ENCODE assay signal across 8 cellular contexts in genomic region chr21:32403201-32403701, GRCh38. TPM values are rescaled to one million over a fixed set of nuclear protein-coding genes. Genes with fewer than 3 reads are reported as not detected.
DNase-seq lines count a peak whose midpoint lies in the region; ATAC-seq and TF ChIP-seq lines count a peak whose summit lies in the region.

No MANE protein-coding gene starts in this region.

- intact Hi-C loops in IMR-90 (cut with micrococcal nuclease) (loop anchor here (1.0 kb wide), 4 partner anchors 159 to 198 kb away; no protein-coding TSS in a partner anchor), Panc1 (cut with micrococcal nuclease; ENCODE audit: unreplicated experiment) (no loop called here), ovary (cut with DNase I) (loop anchor here (2.0 to 10.0 kb wide), 6 partner anchors 92 to 200 kb away; no protein-coding TSS in a partner anchor), posterior vena cava (cut with DNase I) (no loop called here)
- intact Hi-C loops in activated T-helper 2 cell treated with anti-CD3 and anti-CD28 coated beads, Interferon-gamma antibody, Interleukin-2, Interleukin-4, amounts not matched to agents 10 μg/mL and 5 μg/mL and 100 μg/mL, durations not matched to agents 14 hours and 24 hours and 36 hours (cut with micrococcal nuclease) = loop anchor here (1.0 kb wide), 2 partner anchors 166 to 198 kb away; no protein-coding TSS in a partner anchor

- POLR2A ChIA-PET in IMR-90 (lab: Charles Lee; ENCODE audit: unreplicated experiment) = no interaction called here
- POLR2A ChIA-PET in Panc1 (lab: Charles Lee) = no interaction called here

- no TSS peak for BruUV-seq in IMR-90 (replicated peaks; lab: Mats Ljungman, UMichigan)
- BruUV-seq in Panc1 (replicated peaks; lab: Mats Ljungman, UMichigan) = no TSS peak

- H3K23ac ChIP-seq in IMR-90 (ENCODE audit: low read depth, low read length) = no peak overlapping the region

- TF ChIP-seq POLR2A in IMR-90 (IDR thresholded peaks at IDR 0.05; ENCODE audit: low read depth, low read length) (no peak), ovary (IDR thresholded peaks at IDR 0.05) (no peak)

- H3K9me1 ChIP-seq in IMR-90 (ENCODE audit: insufficient read depth, low read length) = no peaks in the 10 kb centered on the region

- no peak overlapping the region for H2BK5ac ChIP-seq in IMR-90 (ENCODE audit: low read depth, low read length, poor library complexity, severe bottlenecking)

- peaks cover 19% of the 10 kb centered on the region for H3K27me3 Mint-ChIP-seq in activated T-helper 2 cell treated with anti-CD3 and anti-CD28 coated beads, Interferon-gamma antibody, Interleukin-2, Interleukin-4, amounts not matched to agents 10 μg/mL and 5 μg/mL and 100 μg/mL, durations not matched to agents 14 hours and 24 hours and 36 hours (ENCODE audit: low read depth)

- peak; percentile 85 for TF ChIP-seq RAD21 in IMR-90 (IDR thresholded peaks at IDR 0.05; ENCODE audit: low read length)

- H3K4ac ChIP-seq in IMR-90 (ENCODE audit: low read depth, low read length) = no peak overlapping the region

- no peaks in the 10 kb centered on the region for H3K79me1 ChIP-seq in IMR-90 (ENCODE audit: low read depth in 1 of 2, low read length in 2 of 2)

- H3K4me1 ChIP-seq in IMR-90 (ENCODE audit: control insufficient read depth, insufficient read depth, low read length) (no peaks in the 10 kb centered on the region), Panc1 (ENCODE audit: control insufficient read depth, insufficient read depth, low read length) (no peaks in the 10 kb centered on the region), ovary (ENCODE audit: insufficient read depth) (no peaks in the 10 kb centered on the region)

- H2AK5ac ChIP-seq in IMR-90 (ENCODE audit: low read depth, low read length) = no peak overlapping the region

- H2AFZ ChIP-seq in IMR-90 (replicated peaks; ENCODE audit: low read length, poor library complexity) = peak overlapping the region; percentile 77

- no peak for TF ChIP-seq EP300 in ovary (IDR thresholded peaks at IDR 0.05)

- CTCF ChIA-PET in IMR-90 (lab: Yijun Ruan, JAX) (interaction anchor here (0.7 to 1.3 kb wide), 7 partner anchors 10 to 198 kb away, joined by 3 to 12 read pairs (median 4); partner anchors contain the start of gene URB1), Panc1 (lab: Charles Lee) (interaction anchor here (0.7 to 1.8 kb wide), 3 partner anchors 44 to 197 kb away, joined by 4 to 13 read pairs (median 8); no protein-coding TSS in a partner anchor)

- H3K4me3 ChIP-seq in IMR-90 (ENCODE audit: insufficient read depth, low read depth, low read length) = no peak overlapping the region
- H3K4me3 ChIP-seq in Panc1 (ENCODE audit: low read depth in 2 of 2, low read length in 2 of 2) = no peak overlapping the region
- no peak overlapping the region for H3K4me3 ChIP-seq in fibroblast of villous mesenchyme (ENCODE audit: low read depth, low read length)
- H3K4me3 ChIP-seq in ovary = no peak overlapping the region

- H4K5ac ChIP-seq in IMR-90 (ENCODE audit: low read depth, low read length) = no peak overlapping the region

- H2BK120ac ChIP-seq in IMR-90 (ENCODE audit: low read depth, low read length) = no peak overlapping the region

- peaks cover 5% of the 10 kb centered on the region for H3K4me1 Mint-ChIP-seq in activated T-helper 2 cell treated with anti-CD3 and anti-CD28 coated beads, Interferon-gamma antibody, Interleukin-2, Interleukin-4, amounts not matched to agents 10 μg/mL and 5 μg/mL and 100 μg/mL, durations not matched to agents 14 hours and 24 hours and 36 hours (ENCODE audit: low read depth)

- H4K8ac ChIP-seq in IMR-90 (ENCODE audit: low read depth in 2 of 2, low read length in 2 of 2) = no peak overlapping the region

- no peak overlapping the region for H2AK9ac ChIP-seq in IMR-90 (replicated peaks; ENCODE audit: low read depth, low read length, poor library complexity)

- no CpG with 5 or more reads among the region's 5 CpGs for WGBS in IMR-90 (ENCODE audit: extremely low coverage in 2 of 2, insufficient read length in 1 of 2), 2 experiments
- WGBS in ovary, 3 donors = 4 to 5% (median 5%) methylated on average over 5 of the region's 5 CpGs

- TF ChIP-seq CTCF in IMR-90 (conservative IDR thresholded peaks at IDR 0.05; ENCODE audit: low read depth, low read length) (peak; percentile 87), Panc1 (IDR thresholded peaks at IDR 0.05) (peak; percentile 76), fibroblast of villous mesenchyme (IDR thresholded peaks at IDR 0.05; ENCODE audit: insufficient read depth, low read depth, low read length) (peak; percentile 70), ovary (IDR thresholded peaks at IDR 0.05) (peak; percentile 58 to 79 (median 76))

- no peaks in the 10 kb centered on the region for H3K36me3 Mint-ChIP-seq in activated T-helper 2 cell treated with anti-CD3 and anti-CD28 coated beads, Interferon-gamma antibody, Interleukin-2, Interleukin-4, amounts not matched to agents 10 μg/mL and 5 μg/mL and 100 μg/mL, durations not matched to agents 14 hours and 24 hours and 36 hours (ENCODE audit: low read depth)

- dilution Hi-C loops in IMR-90 (cut with HindIII; ENCODE audit: low sequenced_read_pairs, unreplicated experiment) = no loop called here

- H3K4me3 Mint-ChIP-seq in activated T-helper 2 cell treated with anti-CD3 and anti-CD28 coated beads, Interferon-gamma antibody, Interleukin-2, Interleukin-4, amounts not matched to agents 10 μg/mL and 5 μg/mL and 100 μg/mL, durations not matched to agents 14 hours and 24 hours and 36 hours (ENCODE audit: low read depth) = no peak overlapping the region

- H4K91ac ChIP-seq in IMR-90 (ENCODE audit: insufficient read depth, low read depth, low read length) = no peak overlapping the region

- H3K27ac ChIP-seq in IMR-90 (ENCODE audit: insufficient read depth, low read length) (no peak overlapping the region), Panc1 (ENCODE audit: low read length) (no peak overlapping the region), ovary (no peak overlapping the region)

- H3K56ac ChIP-seq in IMR-90 (ENCODE audit: extremely low read depth, insufficient read depth, low read length) = no peak overlapping the region

- H3K27ac Mint-ChIP-seq in activated T-helper 2 cell treated with anti-CD3 and anti-CD28 coated beads, Interferon-gamma antibody, Interleukin-2, Interleukin-4, amounts not matched to agents 10 μg/mL and 5 μg/mL and 100 μg/mL, durations not matched to agents 14 hours and 24 hours and 36 hours = no peak overlapping the region

- DNase-seq in CMK (ENCODE audit: low read depth) (peak; percentile 55), IMR-90 (peak; percentile 73), Panc1 (ENCODE audit: low read depth, low spot score) (no peak), fibroblast of villous mesenchyme (ENCODE audit: low read depth) (peak; percentile 84), ovary (peak; percentile 66 to 80 (median 72)), posterior vena cava (ENCODE audit: low spot score) (no peak)
- peak; percentile 24 for DNase-seq in activated T-helper 2 cell treated with anti-CD3 and anti-CD28 coated beads, Interferon-gamma antibody, Interleukin-2, Interleukin-4, amounts not matched to agents 10 μg/mL and 5 μg/mL and 100 μg/mL, durations not matched to agents 14 hours and 24 hours and 36 hours (ENCODE audit: low spot score)

- no peak overlapping the region for H3K9ac ChIP-seq in IMR-90 (ENCODE audit: low read depth, low read length)

- ATAC-seq in IMR-90 (ENCODE audit: low read depth) (peak; percentile 99), Panc1 (peak; percentile 89), GM21367 (IDR thresholded peaks at IDR 0.05; ENCODE audit: unreplicated experiment) (no peak)

- H4K20me1 ChIP-seq in IMR-90 (ENCODE audit: insufficient read depth, low read length) = no peaks in the 10 kb centered on the region

- H3K9me3 ChIP-seq in IMR-90 (ENCODE audit: control insufficient read depth, insufficient read depth, low read length) (no peaks in the 10 kb centered on the region), Panc1 (ENCODE audit: control insufficient read depth, insufficient read depth, low read depth, low read length) (no peaks in the 10 kb centered on the region), ovary (no peaks in the 10 kb centered on the region)

- in situ Hi-C loops in IMR-90 (cut with MboI; ENCODE audit: low sequenced_read_pairs) (loop anchor here (5.0 kb wide), 1 partner anchor 199 kb away; no protein-coding TSS in a partner anchor), Panc1 (cut with HindIII; ENCODE audit: low pct_unique_long_range_greater_than_20kb, low sequenced_read_pairs) (no loop called here)

- no peak overlapping the region for H3K14ac ChIP-seq in IMR-90 (replicated peaks; ENCODE audit: low read depth, low read length)

- no peak overlapping the region for H2BK15ac ChIP-seq in IMR-90 (ENCODE audit: low read depth, low read length)

- peaks cover 4% of the 10 kb centered on the region for H3K27me3 ChIP-seq in IMR-90 (ENCODE audit: control insufficient read depth, insufficient read depth, low read length)
- H3K27me3 ChIP-seq in Panc1 (ENCODE audit: control insufficient read depth, insufficient read depth, low read length) = no peaks in the 10 kb centered on the region
- H3K27me3 ChIP-seq in ovary = no peaks in the 10 kb centered on the region

- H3K36me3 ChIP-seq in IMR-90 (ENCODE audit: control insufficient read depth, insufficient read depth, low read length) (no peaks in the 10 kb centered on the region), Panc1 (ENCODE audit: control insufficient read depth, insufficient read depth, low read length) (no peaks in the 10 kb centered on the region), ovary (no peaks in the 10 kb centered on the region)

- H2BK20ac ChIP-seq in IMR-90 (ENCODE audit: low read depth, low read length) = no peak overlapping the region

- H3K9me3 Mint-ChIP-seq in activated T-helper 2 cell treated with anti-CD3 and anti-CD28 coated beads, Interferon-gamma antibody, Interleukin-2, Interleukin-4, amounts not matched to agents 10 μg/mL and 5 μg/mL and 100 μg/mL, durations not matched to agents 14 hours and 24 hours and 36 hours = no peaks in the 10 kb centered on the region

- no peak overlapping the region for H3K18ac ChIP-seq in IMR-90 (ENCODE audit: low read depth, low read length)

- H3K4me2 ChIP-seq in IMR-90 (ENCODE audit: low read depth, low read length) = no peak overlapping the region

RNA-seq across cellular contexts. Expression of gene EVA1C, which starts 9.3 kb away (rescaled TPM):
- total RNA-seq in IMR-90 (2012; rRNA removed) = 0.72 and 0.83 TPM in 2 replicates
- polyA plus RNA-seq in IMR-90 (2012; rRNA removed) = 1.1 and 1.3 TPM in 2 replicates
- 0.85 and 1.1 TPM in 2 replicates for polyA plus RNA-seq in IMR-90 (2012; cell fraction: cytosol; rRNA removed)
- 1.2 and 1.5 TPM in 2 replicates for polyA plus RNA-seq in IMR-90 (2012; cell fraction: nucleus; rRNA removed; ENCODE audit: low replicate concordance)
- total RNA-seq in Panc1 (2021; ENCODE audit: unreplicated experiment) = 2.8 TPM
- 3.7 TPM for polyA plus RNA-seq in Panc1 (2012; ENCODE audit: insufficient read length)
- total RNA-seq in activated T-helper 2 cell treated with anti-CD3 and anti-CD28 coated beads, Interferon-gamma antibody, Interleukin-2, Interleukin-4, amounts not matched to agents 10 μg/mL and 5 μg/mL and 100 μg/mL, durations not matched to agents 14 hours and 24 hours and 36 hours = 8.1 and 8.4 TPM in 2 replicates
- 8.4 and 10.8 TPM in 2 replicates for total RNA-seq in fibroblast of villous mesenchyme
- 100 to 1,000 TPM in 1 of 7 donors, 10 to 100 TPM in 6; 27.1 to 156 (median 49.6) TPM for total RNA-seq in ovary
- polyA plus RNA-seq in ovary = 10 to 100 TPM; 29.9 to 46.6 TPM
- 10 to 100 TPM; 39.2 to 53.5 TPM for total RNA-seq in posterior vena cava

RNA-seq across cellular contexts. Expression of gene URB1, which starts 10.4 kb away (rescaled TPM):
- total RNA-seq in IMR-90 (2012; rRNA removed) (12.7 and 14.2 TPM in 2 replicates), Panc1 (2021; ENCODE audit: unreplicated experiment) (18.1 TPM), fibroblast of villous mesenchyme (17.4 and 37.1 TPM in 2 replicates), ovary (10 to 100 TPM; 14.4 to 29.6 (median 19.6) TPM), posterior vena cava (10 to 100 TPM; 14.1 to 17.6 TPM)
- polyA plus RNA-seq in IMR-90 (2012; rRNA removed) (9.2 and 9.7 TPM in 2 replicates), ovary (1 to 10 TPM; 7.6 to 9.1 TPM)
- 3.4 and 4.1 TPM in 2 replicates for polyA plus RNA-seq in IMR-90 (2012; cell fraction: cytosol; rRNA removed)
- 12.4 and 16.0 TPM in 2 replicates for polyA plus RNA-seq in IMR-90 (2012; cell fraction: nucleus; rRNA removed; ENCODE audit: low replicate concordance)
- 14.6 TPM for polyA plus RNA-seq in Panc1 (2012; ENCODE audit: insufficient read length)
- total RNA-seq in activated T-helper 2 cell treated with anti-CD3 and anti-CD28 coated beads, Interferon-gamma antibody, Interleukin-2, Interleukin-4, amounts not matched to agents 10 μg/mL and 5 μg/mL and 100 μg/mL, durations not matched to agents 14 hours and 24 hours and 36 hours = 32.3 and 33.9 TPM in 2 replicates

Comparison
In these comparisons a context has a peak if more than half of its experiments do, and no peak if none do; other contexts are left out.
1. DNase-seq: peak in CMK (single experiment), IMR-90 (single experiment), activated T-helper 2 cell treated with anti-CD3 and anti-CD28 coated beads, Interferon-gamma antibody, Interleukin-2, Interleukin-4, amounts not matched to agents 10 μg/mL and 5 μg/mL and 100 μg/mL, durations not matched to agents 14 hours and 24 hours and 36 hours (single experiment), fibroblast of villous mesenchyme (single experiment) and ovary (5 of 5); none in Panc1 (single experiment) and posterior vena cava (single experiment).
2. intact Hi-C loops: an anchor here in IMR-90 (1.0 kb wide), activated T-helper 2 cell treated with anti-CD3 and anti-CD28 coated beads, Interferon-gamma antibody, Interleukin-2, Interleukin-4, amounts not matched to agents 10 μg/mL and 5 μg/mL and 100 μg/mL, durations not matched to agents 14 hours and 24 hours and 36 hours (1.0 kb wide) and ovary (2.0 to 10.0 kb wide); none called in Panc1 and posterior vena cava.
3. Peak in every context shown above with its lines, with median percentiles within 50 percentile points of each other: CTCF ChIP-seq.